ENCODE assay signal across 14 cellular contexts in the genomic region with DNA sequence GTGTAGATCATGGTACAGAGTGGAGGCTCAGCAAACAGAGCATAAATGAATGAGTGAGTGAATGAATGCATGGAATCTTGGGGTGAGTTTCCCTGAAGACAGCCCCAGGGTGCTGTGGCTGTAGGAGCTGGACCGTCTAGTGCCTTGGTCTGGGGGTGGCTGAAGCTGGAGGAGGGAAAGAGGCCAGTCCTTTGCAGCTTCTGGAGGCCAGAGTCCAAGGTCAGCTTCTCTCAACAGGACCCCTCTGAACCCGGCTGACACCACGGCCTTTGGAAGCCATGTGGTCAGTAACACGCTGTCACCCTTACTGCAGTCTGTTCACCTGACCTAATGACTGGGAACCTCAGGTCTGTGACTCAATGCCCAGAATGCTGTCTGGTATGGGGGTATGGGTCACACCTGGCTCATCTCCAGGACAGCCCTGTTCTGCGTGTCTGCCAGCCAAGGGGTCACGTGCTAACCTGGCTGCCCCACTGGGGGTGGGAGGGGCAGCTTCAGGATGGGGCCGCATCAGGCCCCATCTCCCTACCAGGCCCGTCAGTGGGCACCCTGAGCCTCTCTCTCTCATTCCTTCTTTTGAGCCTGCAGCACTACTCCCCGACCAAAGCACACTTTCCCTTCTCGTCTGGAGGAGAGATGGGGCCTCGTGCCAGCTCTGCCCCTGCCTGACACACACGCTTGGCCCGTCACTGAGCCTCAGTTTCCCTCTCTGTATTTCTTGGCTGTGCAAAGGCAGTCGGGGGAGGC. TPM values are rescaled to one million over a fixed set of nuclear protein-coding genes. Genes with fewer than 3 reads are reported as not detected.
A peak's percentile ranks its signal among the peaks of the same experiment; 100 is the strongest.
DNase-seq lines count a peak whose midpoint lies in the region; ATAC-seq and TF ChIP-seq lines count a peak whose summit lies in the region.
"Had no signal": no experiment of that assay in that cellular context is flagged by ENCODE, and none has a peak within 500 bp of the region (broad histone marks: within the 10 kb centered on the region; RNA-seq: fewer than 3 reads in every experiment).

No MANE protein-coding gene starts in this region.

- intact Hi-C loops in heart right ventricle (cut with DNase I), result no loop called here
- intact Hi-C loops in cardiac septum (cut with DNase I), result no loop called here

- no peaks in the 10 kb centered on the region for H3K27me3 ChIP-seq in heart right ventricle

- no peaks in the 10 kb centered on the region for H3K36me3 ChIP-seq in heart right ventricle

- 62 to 63% methylated on average over 14 of the region's 14 CpGs for WGBS in heart right ventricle, 2 donors

- peak in 3 of 8 donors; percentile 5 to 15 (median 14) for ATAC-seq in heart right ventricle
- ATAC-seq in left lobe of liver, result peak; percentile 32
- no peak for ATAC-seq in HG03196 (IDR thresholded peaks at IDR 0.05; ENCODE audit: unreplicated experiment)
- ATAC-seq in GM21367 (IDR thresholded peaks at IDR 0.05; ENCODE audit: unreplicated experiment), result no peak
- ATAC-seq: activated T-cell treated with anti-CD3 and anti-CD28 coated beads, Interleukin-2, amount 50 U/mL, for 72 hours; HCT116; stimulated activated memory B cell treated with anti-CD40 and anti-IgM and Interleukin-4, amounts not matched to agents 10 μg/mL and 1 μg/mL and 100 μg/mL, for 72 hours had no signal

- H3K4me1 ChIP-seq in heart right ventricle, result peaks cover 11 to 53% (median 24%) of the 10 kb centered on the region in 9 donors

- H3K27ac ChIP-seq in heart right ventricle (peak overlapping the region in 7 of 10 donors; percentile 69 to 87 (median 80)), VCaP (peak overlapping the region; percentile 99)
- H3K27ac ChIP-seq: HL-60 had no signal

- TF ChIP-seq CTCF in heart right ventricle (IDR thresholded peaks at IDR 0.05) (no peak), VCaP (conservative IDR thresholded peaks at IDR 0.05) (no peak)

- no peaks in the 10 kb centered on the region for H3K9me3 ChIP-seq in heart right ventricle

- no peak overlapping the region for H3K4me3 ChIP-seq in heart right ventricle

- DNase-seq in heart right ventricle (no peak), cardiac septum (ENCODE audit: low spot score) (no peak), left lobe of liver (ENCODE audit: low spot score) (peak; percentile 84), C1 segment of cervical spinal cord (lab: John Stamatoyannopoulos, UW) (no peak)
- DNase-seq in activated naive CD4-positive, alpha-beta T cell treated with anti-CD3 and anti-CD28 coated beads, Interleukin-2, amount 50 U/mL, for 16 hours, result no peak
- DNase-seq: activated CD4-positive, alpha-beta T cell treated with anti-CD3 and anti-CD28 coated beads, Interleukin-2, amount 50 U/mL, for 1 hour; activated T-cell treated with anti-CD3 and anti-CD28 coated beads, Interleukin-2, amount 50 U/mL, for 72 hours; SIG-M5 had no signal

RNA-seq across cellular contexts. Expression of a gene that starts 24.1 kb away (rescaled TPM):
- total RNA-seq in heart right ventricle (10 to 100 TPM in 3 of 10 donors, 1 to 10 TPM in 7; 7.0 to 11.8 (median 9.2) TPM), cardiac septum (10.2 TPM), left lobe of liver (15.5 TPM)
- polyA plus RNA-seq in heart right ventricle, result 10 to 100 TPM; 14.7 to 66.1 TPM
